In genomic region chr2:240219208-240219890, GRCh38 we compare ENCODE assay signal across 20 cellular contexts.
A peak's percentile ranks its signal among the peaks of the same experiment; 100 is the strongest.
DNase-seq lines count a peak whose midpoint lies in the region; ATAC-seq, FAIRE-seq and TF ChIP-seq lines count a peak whose summit lies in the region.
"Had no signal": no experiment of that assay in that cellular context is flagged by ENCODE, and none has a peak within 500 bp of the region (broad histone marks: within the 10 kb centered on the region; RNA-seq: fewer than 3 reads in every experiment).

No MANE protein-coding gene starts in this region.

- no peak overlapping the region for H2AFZ ChIP-seq in HepG2 (ENCODE audit: low read length)

- no peak overlapping the region for H3K27ac ChIP-seq in right lobe of liver
- no peak overlapping the region for H3K27ac ChIP-seq in HepG2 (ENCODE audit: extremely low read length, insufficient read depth, low read length)
- H3K27ac ChIP-seq in endodermal cell (ENCODE audit: low read depth, low read length) = no peak overlapping the region
- H3K27ac ChIP-seq: BLaER1 treated with 17β-estradiol and CSF1 and Interleukin-3, amounts not matched to agents 10 nM and 100 nM had no signal

- no peak for ATAC-seq in right lobe of liver
- ATAC-seq in HepG2 = no peak

- BruUV-seq in HepG2 (replicated peaks; lab: Mats Ljungman, UMichigan) = no TSS peak

- intact Hi-C loops in right lobe of liver (cut with DNase I) = no loop called here
- intact Hi-C loops in HepG2 (cut with micrococcal nuclease; ENCODE audit: unreplicated experiment) = no loop called here

- H3K9me3 ChIP-seq in right lobe of liver = no peaks in the 10 kb centered on the region
- no peaks in the 10 kb centered on the region for H3K9me3 ChIP-seq in HepG2 (ENCODE audit: low read length)
- no peaks in the 10 kb centered on the region for H3K9me3 ChIP-seq in endodermal cell (ENCODE audit: control insufficient read depth, low read length)

- POLR2A ChIA-PET in HepG2 (lab: Yijun Ruan, JAX) = no interaction called here

- no peak for TF ChIP-seq EP300 in HepG2 (IDR thresholded peaks at IDR 0.05; ENCODE audit: low read depth in 2 of 2, low read length in 2 of 2)
- TF ChIP-seq EP300 in HepG2 (CRISPR knock-in tag; IDR thresholded peaks at IDR 0.05; ENCODE audit: borderline replicate concordance) = no peak

- H3K36me3 Mint-ChIP-seq in endodermal cell (ENCODE audit: low read depth) (no peaks in the 10 kb centered on the region), progenitor cell of endocrine pancreas (ENCODE audit: insufficient read depth) (no peaks in the 10 kb centered on the region), endothelial cell (ENCODE audit: low read depth, unreplicated experiment) (no peaks in the 10 kb centered on the region)
- H3K36me3 Mint-ChIP-seq: CD8-positive, alpha-beta memory T cell had no signal

- H3K27ac Mint-ChIP-seq in endodermal cell (no peak overlapping the region), progenitor cell of endocrine pancreas (no peak overlapping the region), endothelial cell (ENCODE audit: unreplicated experiment) (no peak overlapping the region)
- H3K27ac Mint-ChIP-seq: CD8-positive, alpha-beta memory T cell; HFFc6 had no signal

- H3K27me3 ChIP-seq in right lobe of liver = no peaks in the 10 kb centered on the region
- peaks cover 7 to 63% of the 10 kb centered on the region in 2 experiments; a peak in 4 of 5 replicates for H3K27me3 ChIP-seq in HepG2 (ENCODE audit: control insufficient read depth in 1 of 2, insufficient read depth in 2 of 2, low read length in 2 of 2)
- no peaks in the 10 kb centered on the region for H3K27me3 ChIP-seq in endodermal cell (ENCODE audit: control insufficient read depth, insufficient read depth, low read length, poor library complexity, severe bottlenecking)
- H3K27me3 ChIP-seq: BLaER1 treated with 17β-estradiol and CSF1 and Interleukin-3, amounts not matched to agents 10 nM and 100 nM had no signal

- WGBS in right lobe of liver (ENCODE audit: insufficient coverage, low coverage, low lambda C conversion rate, missing lambda C conversion rate) = 55% methylated on average over 9 of the region's 16 CpGs
- 16% methylated on average over 16 of the region's 16 CpGs for WGBS in HepG2 (ENCODE audit: low lambda C conversion rate)
- WGBS in endodermal cell (ENCODE audit: insufficient coverage in 1 of 2, insufficient read length in 1 of 2), 2 experiments = 91% methylated on average over 10 to 16 of the region's 16 CpGs

- H3K27me3 Mint-ChIP-seq in endodermal cell (ENCODE audit: insufficient read depth) (peaks cover 3% of the 10 kb centered on the region), progenitor cell of endocrine pancreas (peaks cover 37% of the 10 kb centered on the region), endothelial cell (ENCODE audit: unreplicated experiment) (peaks cover 4% of the 10 kb centered on the region)

- no peak overlapping the region for H3K4me2 ChIP-seq in HepG2 (ENCODE audit: low read depth, low read length)
- H3K4me2 ChIP-seq: BLaER1 treated with 17β-estradiol and CSF1 and Interleukin-3, amounts not matched to agents 10 nM and 100 nM had no signal

- H3K9ac ChIP-seq in HepG2 (ENCODE audit: insufficient read depth, low read depth, low read length) (no peak overlapping the region), endodermal cell (ENCODE audit: extremely low read depth, low read length, poor library complexity, severe bottlenecking) (no peak overlapping the region)
- H3K9ac ChIP-seq: BLaER1 treated with 17β-estradiol and CSF1 and Interleukin-3, amounts not matched to agents 10 nM and 100 nM had no signal

- H3K36me3 ChIP-seq in right lobe of liver (no peaks in the 10 kb centered on the region), HepG2 (replicated peaks in 1 of 2; ENCODE audit: control insufficient read depth in 1 of 2, insufficient read depth in 2 of 2, low read length in 2 of 2) (no peaks in the 10 kb centered on the region), endodermal cell (ENCODE audit: control insufficient read depth, insufficient read depth, low read length) (no peaks in the 10 kb centered on the region)
- H3K36me3 ChIP-seq: BLaER1 treated with 17β-estradiol and CSF1 and Interleukin-3, amounts not matched to agents 10 nM and 100 nM had no signal

- H3K4me1 Mint-ChIP-seq in endodermal cell (no peaks in the 10 kb centered on the region), progenitor cell of endocrine pancreas (ENCODE audit: low read depth) (peaks cover 4% of the 10 kb centered on the region), endothelial cell (ENCODE audit: unreplicated experiment) (peaks cover 2% of the 10 kb centered on the region)
- H3K4me1 Mint-ChIP-seq: CD8-positive, alpha-beta memory T cell had no signal

- H3K4me1 ChIP-seq in right lobe of liver = no peaks in the 10 kb centered on the region
- no peaks in the 10 kb centered on the region for H3K4me1 ChIP-seq in HepG2 (ENCODE audit: insufficient read depth, low read length)
- no peaks in the 10 kb centered on the region for H3K4me1 ChIP-seq in endodermal cell (ENCODE audit: control insufficient read depth, insufficient read depth, low read length)

- TF ChIP-seq POLR2A in right lobe of liver (IDR thresholded peaks at IDR 0.05) = no peak
- no peak for TF ChIP-seq POLR2A in HepG2 (IDR thresholded peaks at IDR 0.05; ENCODE audit: insufficient read depth in 1 of 2, low read depth in 2 of 2, low read length in 2 of 2)

- no peak for FAIRE-seq in HepG2 (lab: Jason Lieb, UNC)
- FAIRE-seq: D721Med, H54 had no signal

- no peak for TF ChIP-seq CTCF in right lobe of liver (IDR thresholded peaks at IDR 0.05)
- no peak for TF ChIP-seq CTCF in HepG2 (CRISPR knock-in tag; IDR thresholded peaks at IDR 0.05)
- no peak for TF ChIP-seq CTCF in endodermal cell (conservative IDR thresholded peaks at IDR 0.05)
- TF ChIP-seq CTCF in progenitor cell of endocrine pancreas (IDR thresholded peaks at IDR 0.05; ENCODE audit: unreplicated experiment) = no peak
- TF ChIP-seq CTCF in endothelial cell (IDR thresholded peaks at IDR 0.05; ENCODE audit: unreplicated experiment) = no peak

- no peak overlapping the region for H3K4me3 Mint-ChIP-seq in endodermal cell
- H3K4me3 Mint-ChIP-seq in progenitor cell of endocrine pancreas (ENCODE audit: low read depth) = no peak overlapping the region
- H3K4me3 Mint-ChIP-seq in endothelial cell (ENCODE audit: unreplicated experiment) = no peak overlapping the region
- H3K4me3 Mint-ChIP-seq: CD8-positive, alpha-beta memory T cell had no signal

- in situ Hi-C loops in HepG2 (cut with HindIII; ENCODE audit: extremely low pct_ligation_motif_present, low pct_unique_long_range_greater_than_20kb) = no loop called here

- H3K4me3 ChIP-seq in right lobe of liver (no peak overlapping the region), HepG2 (replicated peaks in 1 of 3; ENCODE audit: insufficient read depth in 1 of 3, low read depth in 2 of 3, low read length in 3 of 3) (no peak overlapping the region), endodermal cell (ENCODE audit: low read length) (no peak overlapping the region)
- H3K4me3 ChIP-seq: BLaER1 treated with 17β-estradiol and CSF1 and Interleukin-3, amounts not matched to agents 10 nM and 100 nM had no signal

- no peaks in the 10 kb centered on the region for H4K20me1 ChIP-seq in HepG2 (ENCODE audit: insufficient read depth, low read length)
- H4K20me1 ChIP-seq: BLaER1 treated with 17β-estradiol and CSF1 and Interleukin-3, amounts not matched to agents 10 nM and 100 nM had no signal

- H3K9me3 Mint-ChIP-seq in endodermal cell = peaks cover 14% of the 10 kb centered on the region
- H3K9me3 Mint-ChIP-seq in progenitor cell of endocrine pancreas (ENCODE audit: low read depth) = peaks cover 5% of the 10 kb centered on the region
- H3K9me3 Mint-ChIP-seq in endothelial cell (ENCODE audit: unreplicated experiment) = no peaks in the 10 kb centered on the region
- H3K9me3 Mint-ChIP-seq: CD8-positive, alpha-beta memory T cell; HFFc6 had no signal

- DNase-seq in right lobe of liver = peak in 2 of 3 donors; percentile 31 to 35
- DNase-seq in HepG2 (ENCODE audit: low spot score) = no peak
- DNase-seq in endodermal cell = peak; percentile 26
- peak; percentile 5 for DNase-seq in progenitor cell of endocrine pancreas (ENCODE audit: low spot score, unreplicated experiment)
- DNase-seq in NCI-H748 treated with DMSO at 0.1 percent for 48 hours (lab: John Stamatoyannopoulos, UW) = no peak
- no peak for DNase-seq in dermis blood vessel endothelial cell
- no peak for DNase-seq in endothelial cell (ENCODE audit: low spot score)
- DNase-seq in NK-92 treated with Interleukin-12 subunit alpha and Interleukin-12 subunit beta, amount 100 ng/mL, for 24 hours (lab: John Stamatoyannopoulos, UW) = no peak
- DNase-seq: CD8-positive, alpha-beta memory T cell; DMS79 treated with DMSO at 0.1 percent for 48 hours; HFFc6; KG1; NCI-H1417 treated with DMSO at 0.1 percent for 48 hours; NCI-H187 treated with DMSO at 0.1 percent for 48 hours; NCI-H2227 treated with DMSO at 0.1 percent for 48 hours; NCI-H510A treated with DMSO at 0.1 percent for 48 hours; NCI-H82 had no signal

- no peaks in the 10 kb centered on the region for H3K79me2 ChIP-seq in HepG2 (ENCODE audit: insufficient read depth, low read length)

- TF ChIP-seq RAD21 in HepG2 (CRISPR knock-in tag; IDR thresholded peaks at IDR 0.05) = no peak

- CTCF ChIA-PET in HepG2 (lab: Yijun Ruan, JAX; ENCODE audit: low intra/inter-chr PET ratio, low total read pairs) = no interaction called here

TF ChIP-seq in HepG2, 621 proteins besides CTCF, POLR2A, EP300 and RAD21 (continues in another document):
- TF ChIP-seq POLR2AphosphoS5 (IDR thresholded peaks at IDR 0.05; ENCODE audit: low read depth, low read length) = no peak
- TF ChIP-seq TMF1 (CRISPR knock-in tag; IDR thresholded peaks at IDR 0.05; ENCODE audit: low read depth) = no peak
- TF ChIP-seq HOXA9 (CRISPR knock-in tag; IDR thresholded peaks at IDR 0.05; ENCODE audit: borderline replicate concordance) = no peak
- TF ChIP-seq ZNF720 (CRISPR knock-in tag; IDR thresholded peaks at IDR 0.05) = no peak
- no peak for TF ChIP-seq ZNF891 (CRISPR knock-in tag; IDR thresholded peaks at IDR 0.05)
- TF ChIP-seq PHB2 (IDR thresholded peaks at IDR 0.05; ENCODE audit: partially characterized antibody) = no peak
- TF ChIP-seq NCOA1 (CRISPR knock-in tag; IDR thresholded peaks at IDR 0.05) = no peak
- no peak for TF ChIP-seq KLF13 (CRISPR knock-in tag; IDR thresholded peaks at IDR 0.05)

Comparison
In these comparisons a context has a peak if more than half of its experiments do, and no peak if none do; other contexts are left out.
1. DNase-seq: peak in right lobe of liver (2 of 3), endodermal cell (single experiment) and progenitor cell of endocrine pancreas (single experiment); none in HepG2 (single experiment), NCI-H748 treated with DMSO at 0.1 percent for 48 hours (single experiment), dermis blood vessel endothelial cell (single experiment), endothelial cell (single experiment) and NK-92 treated with Interleukin-12 subunit alpha and Interleukin-12 subunit beta, amount 100 ng/mL, for 24 hours (single experiment).